Comparison of ENCODE assay signal across 8 cellular contexts in the genomic region with DNA sequence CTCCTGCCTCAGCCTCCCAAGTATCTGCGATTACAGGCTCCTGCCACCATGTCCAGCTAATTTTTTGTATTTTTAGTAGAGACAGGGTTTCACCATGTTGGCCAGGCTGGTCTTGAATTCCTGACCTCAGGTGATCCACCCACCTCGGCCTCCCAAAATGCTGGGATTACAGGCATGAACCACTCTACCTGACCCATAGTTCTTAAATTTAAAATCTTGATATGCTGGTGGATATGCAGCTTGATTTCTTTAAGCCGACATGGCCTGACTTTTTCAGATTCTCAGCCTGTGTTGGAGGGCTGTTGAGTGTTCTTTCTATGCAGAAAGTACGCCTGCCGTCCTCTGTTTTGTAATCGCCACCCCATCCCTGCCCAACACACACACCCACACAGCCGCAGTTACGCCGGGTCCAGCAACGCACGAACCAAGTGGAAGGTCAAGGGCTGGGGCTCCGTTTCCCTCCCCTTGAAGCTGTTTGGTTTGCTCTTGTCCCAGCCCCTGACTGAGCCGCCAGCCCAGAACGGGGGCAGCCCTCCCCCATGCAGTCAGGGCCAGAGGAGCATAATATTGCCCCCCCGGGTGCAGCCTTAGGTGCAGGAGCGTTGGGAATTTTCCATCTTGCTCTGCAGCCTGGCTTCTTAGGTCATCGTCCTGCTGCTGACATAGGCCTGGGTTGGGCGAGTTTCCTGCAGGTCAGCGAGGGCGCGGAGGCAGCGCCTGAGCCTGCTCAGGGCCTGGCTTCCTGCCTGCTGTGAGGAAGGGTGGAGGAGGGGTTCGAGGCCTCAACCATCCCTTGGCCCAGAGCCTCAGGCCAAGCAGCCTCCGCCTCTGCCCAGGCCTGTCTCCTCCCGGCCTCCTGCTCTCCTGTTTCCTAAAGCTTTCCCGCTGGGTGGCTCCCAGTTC. TPM values are rescaled to one million over a fixed set of nuclear protein-coding genes. Genes with fewer than 3 reads are reported as not detected.
DNase-seq lines count a peak whose midpoint lies in the region; ATAC-seq and TF ChIP-seq lines count a peak whose summit lies in the region.

No MANE protein-coding gene starts in this region.

- no peaks in the 10 kb centered on the region for H3K27me3 ChIP-seq in Panc1 (ENCODE audit: control insufficient read depth, insufficient read depth, low read length)
- H3K27me3 ChIP-seq in naive thymus-derived CD4-positive, alpha-beta T cell (ENCODE audit: control insufficient read depth in 2 of 2, insufficient read depth in 2 of 2, low read length in 2 of 2): no peaks in the 10 kb centered on the region

- peak overlapping the region in 1 of 2 experiments; percentile 27; a peak in 2 of 4 replicates for H3K4me3 ChIP-seq in Panc1 (ENCODE audit: low read depth in 2 of 2, low read length in 2 of 2)
- H3K4me3 ChIP-seq in naive thymus-derived CD4-positive, alpha-beta T cell (ENCODE audit: low read length): no peak overlapping the region

- intact Hi-C loops in Panc1 (cut with micrococcal nuclease; ENCODE audit: unreplicated experiment): loop anchor here (5.0 kb wide), 1 partner anchor 71 kb away; no protein-coding TSS in a partner anchor
- intact Hi-C loops in naive thymus-derived CD4-positive, alpha-beta T cell (cut with micrococcal nuclease): no loop called here

- in situ Hi-C loops in Panc1 (cut with HindIII; ENCODE audit: low pct_unique_long_range_greater_than_20kb, low sequenced_read_pairs): no loop called here

- H3K9me3 Mint-ChIP-seq in naive thymus-derived CD4-positive, alpha-beta T cell: no peaks in the 10 kb centered on the region

- ATAC-seq in Panc1: peak; percentile 76
- ATAC-seq in naive thymus-derived CD4-positive, alpha-beta T cell: no peak
- no peak for ATAC-seq in HG02588 (IDR thresholded peaks at IDR 0.05; ENCODE audit: unreplicated experiment)
- ATAC-seq in GM21619 (IDR thresholded peaks at IDR 0.05; ENCODE audit: unreplicated experiment): no peak
- ATAC-seq in GM21381 (IDR thresholded peaks at IDR 0.05; ENCODE audit: unreplicated experiment): no peak

- no peaks in the 10 kb centered on the region for H3K36me3 Mint-ChIP-seq in naive thymus-derived CD4-positive, alpha-beta T cell

- DNase-seq in CMK (ENCODE audit: low read depth) (peak; percentile 52), Panc1 (ENCODE audit: low read depth, low spot score) (no peak), fibroblast of peridontal ligament (ENCODE audit: extremely low read depth) (peak; percentile 49), GM19238 (ENCODE audit: insufficient read length, low spot score) (no peak)
- no peak for DNase-seq in naive thymus-derived CD4-positive, alpha-beta T cell

- BruUV-seq in Panc1 (replicated peaks; lab: Mats Ljungman, UMichigan): no TSS peak

- H3K27ac Mint-ChIP-seq in naive thymus-derived CD4-positive, alpha-beta T cell: peak overlapping the region in 6 of 9 donors; percentile 53 to 67 (median 62)

- peaks cover 23 to 46% (median 32%) of the 10 kb centered on the region in 7 donors for H3K4me1 Mint-ChIP-seq in naive thymus-derived CD4-positive, alpha-beta T cell

- H3K4me3 Mint-ChIP-seq in naive thymus-derived CD4-positive, alpha-beta T cell: no peak overlapping the region

- POLR2A ChIA-PET in Panc1 (lab: Charles Lee): no interaction called here
- POLR2A ChIA-PET in naive thymus-derived CD4-positive, alpha-beta T cell (lab: Charles Lee): no interaction called here

- H3K36me3 ChIP-seq in Panc1 (ENCODE audit: control insufficient read depth, insufficient read depth, low read length): no peaks in the 10 kb centered on the region
- H3K36me3 ChIP-seq in naive thymus-derived CD4-positive, alpha-beta T cell (ENCODE audit: control insufficient read depth in 2 of 3, insufficient read depth in 3 of 3, low read length in 3 of 3): no peaks in the 10 kb centered on the region

- TF ChIP-seq CTCF in Panc1 (IDR thresholded peaks at IDR 0.05): no peak

- peak overlapping the region; percentile 93 for H3K27ac ChIP-seq in Panc1 (ENCODE audit: low read length)
- no peak overlapping the region for H3K27ac ChIP-seq in naive thymus-derived CD4-positive, alpha-beta T cell (ENCODE audit: low read depth, low read length)

- CTCF ChIA-PET in Panc1 (lab: Charles Lee): interaction anchor here (0.6 kb wide), 3 partner anchors 9 to 54 kb away, joined by 4 to 8 read pairs (median 7); no protein-coding TSS in a partner anchor
- CTCF ChIA-PET in naive thymus-derived CD4-positive, alpha-beta T cell (lab: Charles Lee): no interaction called here

- peaks cover 76% of the 10 kb centered on the region for H3K4me1 ChIP-seq in Panc1 (ENCODE audit: control insufficient read depth, insufficient read depth, low read length)
- H3K4me1 ChIP-seq in naive thymus-derived CD4-positive, alpha-beta T cell (ENCODE audit: control insufficient read depth in 2 of 2, insufficient read depth in 2 of 2, low read length in 2 of 2): peaks cover 21 to 26% of the 10 kb centered on the region in 2 donors

- H3K27me3 Mint-ChIP-seq in naive thymus-derived CD4-positive, alpha-beta T cell: no peaks in the 10 kb centered on the region

- H3K9me3 ChIP-seq in Panc1 (ENCODE audit: control insufficient read depth, insufficient read depth, low read depth, low read length): no peaks in the 10 kb centered on the region
- no peaks in the 10 kb centered on the region for H3K9me3 ChIP-seq in naive thymus-derived CD4-positive, alpha-beta T cell (ENCODE audit: control insufficient read depth in 2 of 3, low read length in 3 of 3)

RNA-seq across cellular contexts. Expression of a gene that starts 44.2 kb away (rescaled TPM):
- total RNA-seq in Panc1 (2021; ENCODE audit: unreplicated experiment): 197 TPM
- polyA plus RNA-seq in Panc1 (2012; ENCODE audit: insufficient read length): 107 TPM
- 100 to 1,000 TPM in 1 of 5 experiments, 10 to 100 TPM in 4; 76.6 to 274 (median 90.0) TPM for total RNA-seq in naive thymus-derived CD4-positive, alpha-beta T cell
- polyA plus RNA-seq in naive thymus-derived CD4-positive, alpha-beta T cell: 100 to 1,000 TPM; 251 to 291 TPM

Comparison
In these comparisons a context has a peak if more than half of its experiments do, and no peak if none do; other contexts are left out.
1. DNase-seq: peak in CMK (single experiment) and fibroblast of peridontal ligament (single experiment); none in Panc1 (single experiment), naive thymus-derived CD4-positive, alpha-beta T cell (0 of 9) and GM19238 (single experiment).